ENCODE assay signal across 8 cellular contexts in the genomic region with DNA sequence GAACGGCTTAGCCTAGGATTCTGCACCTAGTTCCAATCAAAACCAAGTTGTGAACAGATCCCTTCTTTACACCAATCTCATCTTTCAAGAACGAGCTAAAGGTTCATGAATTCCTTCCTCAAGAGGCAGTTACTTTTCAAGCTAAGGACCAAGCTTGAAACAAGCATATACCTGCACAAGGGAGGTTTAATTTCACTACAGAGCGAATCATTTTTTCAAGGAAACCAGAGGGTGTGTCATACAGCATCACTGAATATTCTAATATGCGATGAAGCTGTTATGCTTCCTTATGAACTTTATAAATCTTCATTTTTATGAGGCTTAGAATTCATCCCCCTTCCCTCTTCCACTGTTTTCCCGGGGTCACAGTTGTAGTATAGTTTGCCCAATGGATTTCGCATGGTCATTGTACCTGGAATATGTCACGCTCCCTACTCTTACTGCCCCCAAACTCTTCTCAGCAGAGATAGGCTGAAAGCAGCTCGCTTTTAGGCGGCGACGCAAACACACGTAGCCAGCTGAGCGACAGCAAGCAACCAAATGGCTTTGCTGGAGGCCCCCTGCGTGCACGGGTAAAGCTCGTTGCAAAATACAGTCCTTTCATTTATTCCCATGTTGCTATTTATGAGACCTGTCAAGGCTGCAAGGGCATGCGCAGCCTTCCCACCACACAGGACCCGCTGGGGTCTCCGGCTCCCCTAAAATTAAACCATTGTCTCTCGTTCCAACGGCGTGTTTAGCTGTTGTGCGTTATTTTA. TPM values are rescaled to one million over a fixed set of nuclear protein-coding genes. Genes with fewer than 3 reads are reported as not detected.
DNase-seq lines count a peak whose midpoint lies in the region; ATAC-seq and TF ChIP-seq lines count a peak whose summit lies in the region.

No MANE protein-coding gene starts in this region.

- TF ChIP-seq CTCF in GM12864 (IDR thresholded peaks at IDR 0.05; ENCODE audit: low read depth, low read length, missing control alignments) (no peak), WI38 (IDR thresholded peaks at IDR 0.05; ENCODE audit: low read depth, low read length) (no peak), choroid plexus epithelial cell (conservative IDR thresholded peaks at IDR 0.05; ENCODE audit: low read depth, low read length) (no peak), left lung (IDR thresholded peaks at IDR 0.05) (no peak)

- no peaks in the 10 kb centered on the region for H3K27me3 ChIP-seq in left lung

- DNase-seq in GM12864 (ENCODE audit: low read depth) (peak; percentile 10), NCI-H2081 (lab: John Stamatoyannopoulos, UW) (peak; percentile 85 to 94), choroid plexus epithelial cell (ENCODE audit: low read depth) (peak; percentile 57), left lung (peak; percentile 51 to 83), mucosa of gallbladder (ENCODE audit: low spot score) (no peak)
- peak; percentile 16 to 48 (median 29) for DNase-seq in stimulated activated CD4-positive, alpha-beta T cell treated with anti-CD3 and anti-CD28 coated beads, TNF-alpha, amount 100 ng/mL, for 24 hours (ENCODE audit: low read depth in 3 of 3)

- peaks cover 14 to 35% of the 10 kb centered on the region in 2 donors for H3K4me1 ChIP-seq in left lung

- H3K4me3 ChIP-seq in GM12864 (ENCODE audit: low read depth, low read length) = peak overlapping the region; percentile 77
- H3K4me3 ChIP-seq in WI38 (ENCODE audit: low read depth, low read length) = peak overlapping the region; percentile 69
- peak overlapping the region; percentile 75 for H3K4me3 ChIP-seq in choroid plexus epithelial cell (ENCODE audit: low read depth, low read length)
- H3K4me3 ChIP-seq in left lung = peak overlapping the region; percentile 78 to 96

- intact Hi-C loops in left lung (cut with DNase I) = no loop called here

- H3K9me3 ChIP-seq in left lung = no peaks in the 10 kb centered on the region

- ATAC-seq in HG02884 (IDR thresholded peaks at IDR 0.05; ENCODE audit: unreplicated experiment) (peak; percentile 30), left lung (peak; percentile 35)

- peak overlapping the region; percentile 64 to 87 for H3K27ac ChIP-seq in left lung

- H3K36me3 ChIP-seq in left lung = peaks cover 0 to 6% of the 10 kb centered on the region in 2 donors

RNA-seq across cellular contexts. Expression of a gene that starts 0.8 kb away (rescaled TPM):
- total RNA-seq in left lung = 10 to 100 TPM; 12.9 to 13.2 TPM
- total RNA-seq in mucosa of gallbladder = 13.9 TPM

RNA-seq across cellular contexts. Expression of a gene that starts 1.1 kb away (rescaled TPM):
- total RNA-seq in left lung (10 to 100 TPM; 18.4 to 21.2 TPM), mucosa of gallbladder (16.8 TPM)
